9 cellular contexts compared by ENCODE assay signal in the genomic region with DNA sequence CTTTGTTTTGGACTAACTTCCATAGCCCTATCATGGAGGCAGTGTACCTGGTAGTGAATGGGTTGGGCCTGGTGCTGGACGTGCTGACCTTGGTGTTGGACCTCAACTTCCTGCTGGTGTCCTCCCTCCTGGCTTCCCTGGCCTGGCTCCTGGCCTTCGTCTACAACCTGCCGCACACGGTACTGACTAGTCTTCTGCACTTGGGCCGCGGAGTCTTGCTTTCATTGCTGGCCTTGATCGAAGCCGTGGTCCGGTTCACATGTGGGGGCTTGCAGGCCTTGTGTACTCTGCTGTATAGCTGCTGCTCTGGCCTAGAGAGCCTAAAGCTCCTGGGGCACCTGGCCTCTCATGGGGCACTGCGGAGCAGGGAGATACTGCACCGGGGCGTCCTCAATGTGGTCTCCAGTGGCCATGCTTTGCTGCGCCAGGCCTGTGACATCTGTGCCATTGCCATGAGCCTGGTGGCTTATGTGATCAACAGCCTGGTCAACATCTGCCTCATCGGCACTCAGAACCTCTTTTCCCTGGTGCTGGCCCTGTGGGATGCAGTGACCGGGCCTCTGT. TPM values are rescaled to one million over a fixed set of nuclear protein-coding genes. Genes with fewer than 3 reads are reported as not detected.
DNase-seq lines count a peak whose midpoint lies in the region; ATAC-seq and TF ChIP-seq lines count a peak whose summit lies in the region.
"Had no signal": no experiment of that assay in that cellular context is flagged by ENCODE, and none has a peak within 500 bp of the region (broad histone marks: within the 10 kb centered on the region; RNA-seq: fewer than 3 reads in every experiment).

No MANE protein-coding gene starts in this region.

- no peaks in the 10 kb centered on the region for H3K9me3 ChIP-seq in BLaER1 treated with 17β-estradiol and CSF1 and Interleukin-3, amounts not matched to agents 10 nM and 100 nM (replicated peaks in 1 of 11)
- H3K9me3 ChIP-seq in MM.1S (replicated peaks; ENCODE audit: insufficient read depth, low read length) (no peaks in the 10 kb centered on the region), endocrine pancreas (ENCODE audit: control insufficient read depth, low read length) (no peaks in the 10 kb centered on the region), neural cell (ENCODE audit: low read length) (no peaks in the 10 kb centered on the region)

- peak overlapping the region; percentile 81 to 94 (median 86) for H3K4me3 ChIP-seq in BLaER1 treated with 17β-estradiol and CSF1 and Interleukin-3, amounts not matched to agents 10 nM and 100 nM
- H3K4me3 ChIP-seq in MM.1S (ENCODE audit: low read length) (peak overlapping the region; percentile 91), endocrine pancreas (ENCODE audit: control insufficient read depth, insufficient read depth, low read length) (peak overlapping the region; percentile 67), neural cell (ENCODE audit: low read length) (peak overlapping the region; percentile 86)

- no peak for DNase-seq in MM.1S
- DNase-seq in mesenteric fat pad (ENCODE audit: low spot score) = no peak
- DNase-seq in NCI-H2196 treated with DMSO at 0.1 percent for 48 hours (lab: John Stamatoyannopoulos, UW; ENCODE audit: unreplicated experiment) = no peak
- DNase-seq in NCI-H128 (lab: John Stamatoyannopoulos, UW; ENCODE audit: unreplicated experiment) = no peak

- peak overlapping the region; percentile 90 to 98 (median 94) for H3K4me2 ChIP-seq in BLaER1 treated with 17β-estradiol and CSF1 and Interleukin-3, amounts not matched to agents 10 nM and 100 nM
- H3K4me2 ChIP-seq in MM.1S (ENCODE audit: low read depth, low read length) = peak overlapping the region; percentile 98
- peak overlapping the region; percentile 84 for H3K4me2 ChIP-seq in neural cell (ENCODE audit: low read length)

- peaks cover 0 to 18% (median 0%) of the 10 kb centered on the region in 11 experiments; a peak in 4 of 22 replicates for H3K36me3 ChIP-seq in BLaER1 treated with 17β-estradiol and CSF1 and Interleukin-3, amounts not matched to agents 10 nM and 100 nM
- H3K36me3 ChIP-seq in MM.1S (replicated peaks; ENCODE audit: insufficient read depth, low read length) (no peaks in the 10 kb centered on the region), endocrine pancreas (ENCODE audit: control insufficient read depth, insufficient read depth, low read length) (no peaks in the 10 kb centered on the region), neural cell (ENCODE audit: insufficient read depth, low read length) (no peaks in the 10 kb centered on the region)

- H3F3A ChIP-seq in MM.1S (ENCODE audit: insufficient read depth, low read length) (no peaks in the 10 kb centered on the region), neural cell (ENCODE audit: insufficient read depth, low read length, poor library complexity, severe bottlenecking) (no peaks in the 10 kb centered on the region)

- H3K27ac ChIP-seq in BLaER1 treated with 17β-estradiol and CSF1 and Interleukin-3, amounts not matched to agents 10 nM and 100 nM = peak overlapping the region; percentile 71 to 96 (median 89); a peak in 20 of 22 replicates
- peak overlapping the region; percentile 32; the same call in 1 of the 2 replicates for H3K27ac ChIP-seq in MM.1S (ENCODE audit: low read length)
- peak overlapping the region; percentile 60 for H3K27ac ChIP-seq in neural cell (ENCODE audit: low read length)

- peaks cover 0 to 26% (median 19%) of the 10 kb centered on the region in 11 experiments; a peak in 19 of 22 replicates for H4K20me1 ChIP-seq in BLaER1 treated with 17β-estradiol and CSF1 and Interleukin-3, amounts not matched to agents 10 nM and 100 nM
- H4K20me1 ChIP-seq in MM.1S (ENCODE audit: insufficient read depth, low read length) (no peaks in the 10 kb centered on the region), neural cell (ENCODE audit: insufficient read depth) (no peaks in the 10 kb centered on the region)

- TF ChIP-seq CTCF in MM.1S (IDR thresholded peaks at IDR 0.05; ENCODE audit: low read length) (no peak), neural cell (IDR thresholded peaks at IDR 0.05; ENCODE audit: poor library complexity, severe bottlenecking) (no peak)

- no peak overlapping the region for H2AFZ ChIP-seq in MM.1S (ENCODE audit: low read length)
- no peak overlapping the region for H2AFZ ChIP-seq in neural cell (ENCODE audit: low read depth, low read length)

- no peak for TF ChIP-seq EP300 in neural cell (conservative IDR thresholded peaks at IDR 0.05; ENCODE audit: poor library complexity, severe bottlenecking)

- peaks cover 50 to 75% (median 72%) of the 10 kb centered on the region in 10 experiments for H3K4me1 ChIP-seq in BLaER1 treated with 17β-estradiol and CSF1 and Interleukin-3, amounts not matched to agents 10 nM and 100 nM
- H3K4me1 ChIP-seq in MM.1S (ENCODE audit: low read length) (peaks cover 11% of the 10 kb centered on the region; the same call in 1 of the 2 replicates), endocrine pancreas (ENCODE audit: control insufficient read depth, insufficient read depth, low read length) (no peaks in the 10 kb centered on the region)

- H3K9me2 ChIP-seq in MM.1S (replicated peaks; ENCODE audit: insufficient read depth, low read length) (no peaks in the 10 kb centered on the region), neural cell (ENCODE audit: insufficient read depth, low read length) (no peaks in the 10 kb centered on the region)

- no peak for ATAC-seq in GM19023 (IDR thresholded peaks at IDR 0.05; ENCODE audit: unreplicated experiment)

- H3K27me3 ChIP-seq in BLaER1 treated with 17β-estradiol and CSF1 and Interleukin-3, amounts not matched to agents 10 nM and 100 nM = peaks cover 18 to 19% (median 19%) of the 10 kb centered on the region in 11 experiments
- H3K27me3 ChIP-seq in MM.1S (replicated peaks; ENCODE audit: insufficient read depth, low read length) (peaks cover 8% of the 10 kb centered on the region), endocrine pancreas (ENCODE audit: control insufficient read depth, insufficient read depth, low read length) (no peaks in the 10 kb centered on the region), neural cell (ENCODE audit: insufficient read depth, low read depth, low read length) (peaks cover 16% of the 10 kb centered on the region)

- TF ChIP-seq RAD21 in neural cell (conservative IDR thresholded peaks at IDR 0.05) = no peak

- H3K79me2 ChIP-seq in MM.1S (ENCODE audit: low read length) = peaks cover 17% of the 10 kb centered on the region
- peaks cover 6% of the 10 kb centered on the region for H3K79me2 ChIP-seq in neural cell (replicated peaks; ENCODE audit: insufficient read depth, low read length)

- peak overlapping the region; percentile 88 to 96 (median 90) for H3K9ac ChIP-seq in BLaER1 treated with 17β-estradiol and CSF1 and Interleukin-3, amounts not matched to agents 10 nM and 100 nM
- H3K9ac ChIP-seq in MM.1S (ENCODE audit: low read length) (peak overlapping the region; percentile 89), endocrine pancreas (ENCODE audit: control insufficient read depth, insufficient read depth, low read length) (peak overlapping the region; percentile 74), neural cell (ENCODE audit: low read length) (peak overlapping the region; percentile 79)

TF ChIP-seq in neural cell, 6 proteins besides CTCF, POLR2A, EP300 and RAD21:
- no peak for TF ChIP-seq TAF1 (IDR thresholded peaks at IDR 0.05; ENCODE audit: low read depth)
- TF ChIP-seq EZH2 (IDR thresholded peaks at IDR 0.05; ENCODE audit: borderline replicate concordance, insufficient read depth, low read length, poor library complexity, severe bottlenecking) = no peak
- no peak for TF ChIP-seq MXI1 (conservative IDR thresholded peaks at IDR 0.05; ENCODE audit: poor library complexity, severe bottlenecking)
- TF ChIP-seq POLR2AphosphoS5 (IDR thresholded peaks at IDR 0.05) = no peak
- TF ChIP-seq SMC3 (conservative IDR thresholded peaks at IDR 0.05; ENCODE audit: poor library complexity) = no peak
- TF ChIP-seq REST (IDR thresholded peaks at IDR 0.05; ENCODE audit: borderline replicate concordance) = no peak

RNA-seq across cellular contexts. Expression of gene RNF26, which starts 0.8 kb away (rescaled TPM):
- polyA plus RNA-seq in neural cell = 1.9 and 2.6 TPM in 2 replicates
- 3.9 and 4.1 TPM in 2 replicates for polyA minus RNA-seq in neural cell
- 20.6 TPM for total RNA-seq in mesenteric fat pad

RNA-seq across cellular contexts. Expression of gene C1QTNF5, which starts 5.5 kb away (rescaled TPM):
- polyA plus RNA-seq in neural cell = not detected in 2 replicates
- polyA minus RNA-seq in neural cell = not detected in 2 replicates
- total RNA-seq in mesenteric fat pad = 52.9 TPM

RNA-seq across cellular contexts. Expression of gene MFRP, which starts 11.3 kb away (rescaled TPM):
- not detected in 2 replicates for polyA plus RNA-seq in neural cell
- not detected in 2 replicates for polyA minus RNA-seq in neural cell
- not detected for total RNA-seq in mesenteric fat pad
- total RNA-seq: RPMI7951 had no signal

RNA-seq across cellular contexts. Expression of gene MCAM, which starts 18.2 kb away (rescaled TPM):
- 7.5 and 12.5 TPM in 2 replicates for polyA plus RNA-seq in neural cell
- 1.7 and 2.4 TPM in 2 replicates for polyA minus RNA-seq in neural cell
- total RNA-seq in mesenteric fat pad = 550 TPM

RNA-seq across cellular contexts. Expression of gene USP2, which starts 46.3 kb away (rescaled TPM):
- 0.59 and 0.74 TPM in 2 replicates for polyA plus RNA-seq in neural cell
- polyA minus RNA-seq in neural cell = 1.5 and 3.6 TPM in 2 replicates
- total RNA-seq in mesenteric fat pad = 4.2 TPM

Comparison
In these comparisons a context has a peak if more than half of its experiments do, and no peak if none do; other contexts are left out.
1. H3K27ac ChIP-seq: peak in every context shown above with its lines; median percentile 89 in BLaER1 treated with 17β-estradiol and CSF1 and Interleukin-3, amounts not matched to agents 10 nM and 100 nM; 60 in neural cell; 32 in MM.1S.